21 cellular contexts compared by ENCODE assay signal in the genomic region with DNA sequence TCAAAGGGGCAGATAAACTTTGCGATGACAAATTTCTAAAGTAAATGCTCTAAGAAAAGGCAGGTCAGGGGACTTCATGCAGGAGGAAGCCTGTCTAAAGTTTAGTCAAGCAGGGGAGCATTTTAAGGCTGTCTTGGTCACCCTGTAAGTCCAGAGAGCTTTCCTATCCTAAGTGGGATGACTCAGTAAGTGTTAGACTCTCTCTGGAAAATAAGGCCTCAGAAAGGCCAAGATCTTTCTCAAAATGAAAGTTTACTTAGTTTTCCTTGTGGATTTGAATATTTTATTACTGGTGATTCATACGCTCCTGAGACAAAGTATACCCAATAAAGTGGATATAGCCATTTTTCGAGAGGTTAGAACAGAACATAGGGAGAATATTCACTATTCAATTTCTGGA.
"Had no signal": no experiment of that assay in that cellular context is flagged by ENCODE, and none has a peak within 500 bp of the region (broad histone marks: within the 10 kb centered on the region; RNA-seq: fewer than 3 reads in every experiment).

No MANE protein-coding gene starts in this region.

- H3K9me3 ChIP-seq: adrenal gland, esophagus muscularis mucosa, lower lobe of right lung, tibial artery had no signal

- H3K27me3 ChIP-seq: adrenal gland, esophagus muscularis mucosa, gastroesophageal sphincter, heart left ventricle, tibial artery had no signal

- H3K4me1 ChIP-seq: adrenal gland, esophagus muscularis mucosa, gastroesophageal sphincter, heart left ventricle, lower lobe of right lung, tibial artery had no signal

- DNase-seq: activated B cell treated with CpG ODN at 0.5 μM for 24 hours; activated CD4-positive, alpha-beta T cell treated with anti-CD3 and anti-CD28 coated beads for 36 hours; activated CD4-positive, alpha-beta T cell treated with anti-CD3 and anti-CD28 coated beads, Interleukin-2, amount 50 U/mL, for 4 hours; activated CD8-positive, alpha-beta memory T cell treated with anti-CD3 and anti-CD28 coated beads for 24 hours; activated CD8-positive, alpha-beta memory T cell treated with anti-CD3 and anti-CD28 coated beads, Interleukin-2, amount 50 U/mL, for 4 hours; activated naive CD4-positive, alpha-beta T cell; activated T-cell treated with anti-CD3 and anti-CD28 coated beads, Interleukin-2, amount 50 U/mL, for 24 hours; adrenal gland; cerebellar nuclear complex; heart left ventricle; kidney; lower lobe of right lung; naive thymus-derived CD4-positive, alpha-beta T cell; stimulated activated CD4-positive, alpha-beta T cell treated with anti-CD3 and anti-CD28 coated beads, Interleukin-4, amount 100 ng/mL, for 24 hours; stimulated activated naive CD8-positive, alpha-beta T cell treated with anti-CD3 and anti-CD28 coated beads, Interleukin-15, Interleukin-2, amounts not matched to agents 100 U/mL and 50 U/mL, for 24 hours; T-helper 9 cell; tibial artery had no signal

- ATAC-seq: activated CD4-positive, alpha-beta T cell treated with anti-CD3 and anti-CD28 coated beads for 36 hours; gastroesophageal sphincter; heart left ventricle; left lobe of liver; lower lobe of right lung; naive thymus-derived CD4-positive, alpha-beta T cell; stimulated activated naive CD8-positive, alpha-beta T cell treated with anti-CD3 and anti-CD28 coated beads, Interleukin-15, Interleukin-2, amounts not matched to agents 100 U/mL and 50 U/mL, for 24 hours had no signal

- H3K36me3 ChIP-seq: adrenal gland, esophagus muscularis mucosa, gastroesophageal sphincter, heart left ventricle, lower lobe of right lung, tibial artery had no signal

- H3K4me3 ChIP-seq: adrenal gland, coronary artery, esophagus muscularis mucosa, gastroesophageal sphincter, heart left ventricle, lower lobe of right lung, tibial artery had no signal

- H3K27ac ChIP-seq: adrenal gland, coronary artery, esophagus muscularis mucosa, gastroesophageal sphincter, heart left ventricle, lower lobe of right lung, tibial artery had no signal
